In the genomic region with DNA sequence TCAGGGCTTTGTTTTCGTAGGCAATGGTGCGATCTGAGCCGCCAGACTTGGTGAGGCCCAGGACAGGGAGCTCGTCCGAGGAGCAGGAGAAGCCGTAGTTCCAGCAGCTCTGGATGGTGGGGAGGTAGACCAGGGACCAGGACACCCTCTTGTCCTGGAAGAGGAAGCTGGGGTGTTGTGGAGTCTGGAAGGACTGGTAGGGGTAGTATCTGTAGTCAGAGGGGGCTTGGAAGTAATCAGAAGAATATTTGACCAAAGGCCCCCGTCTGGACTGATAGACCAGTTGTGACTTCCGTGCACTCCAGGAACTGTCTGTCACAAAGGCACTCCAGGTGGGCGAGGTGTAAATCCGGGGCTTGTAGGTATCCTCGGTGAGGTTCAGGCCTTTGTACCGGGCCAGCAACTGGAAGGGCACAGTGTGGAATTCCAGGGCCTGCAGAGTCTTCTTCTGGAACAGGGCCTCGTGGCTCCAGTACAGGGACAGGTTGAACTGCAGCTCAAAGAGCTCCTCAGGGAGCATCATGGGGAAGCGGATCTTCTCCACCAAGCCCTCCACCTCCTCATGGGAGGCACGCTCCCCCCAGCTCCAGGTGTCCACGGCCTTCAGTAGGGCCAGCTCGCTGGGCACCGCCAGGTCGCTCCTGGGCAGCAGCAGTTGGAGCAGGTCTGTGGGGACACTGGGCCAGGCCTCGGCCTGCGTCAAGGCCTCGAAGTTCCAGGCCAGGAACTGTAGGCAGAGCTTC, we compare ENCODE assay signal across 14 cellular contexts. TPM values are rescaled to one million over a fixed set of nuclear protein-coding genes. Genes with fewer than 3 reads are reported as not detected.
A peak's percentile ranks its signal among the peaks of the same experiment; 100 is the strongest.
DNase-seq lines count a peak whose midpoint lies in the region; ATAC-seq, FAIRE-seq and TF ChIP-seq lines count a peak whose summit lies in the region.
"Had no signal": no experiment of that assay in that cellular context is flagged by ENCODE, and none has a peak within 500 bp of the region (broad histone marks: within the 10 kb centered on the region; RNA-seq: fewer than 3 reads in every experiment).

No MANE protein-coding gene starts in this region.

- H2AFZ ChIP-seq in K562 (ENCODE audit: low read depth, low read length): peak overlapping the region; percentile 72

- H3K27me3 Mint-ChIP-seq in neural crest cell (ENCODE audit: low read depth): no peaks in the 10 kb centered on the region
- no peaks in the 10 kb centered on the region for H3K27me3 Mint-ChIP-seq in CD4-positive, alpha-beta memory T cell
- H3K27me3 Mint-ChIP-seq in CD8-positive, alpha-beta memory T cell: no peaks in the 10 kb centered on the region

- in situ Hi-C loops in K562 (cut with MboI): no loop called here

- H3K4me1 ChIP-seq in K562 (replicated peaks in 1 of 2; ENCODE audit: control insufficient read depth in 2 of 2, insufficient read depth in 2 of 2, low read length in 2 of 2): peaks cover 0 to 57% of the 10 kb centered on the region in 2 experiments; a peak in 2 of 5 replicates
- peaks cover 5% of the 10 kb centered on the region for H3K4me1 ChIP-seq in CD4-positive, alpha-beta memory T cell (ENCODE audit: insufficient read depth, low read length)
- peaks cover 9% of the 10 kb centered on the region for H3K4me1 ChIP-seq in CD8-positive, alpha-beta memory T cell (ENCODE audit: insufficient read depth, low read length)

- ATAC-seq in left cardiac atrium: no peak
- no peak for ATAC-seq in K562

- H3K9me3 Mint-ChIP-seq in neural crest cell: no peaks in the 10 kb centered on the region
- no peaks in the 10 kb centered on the region for H3K9me3 Mint-ChIP-seq in CD4-positive, alpha-beta memory T cell
- H3K9me3 Mint-ChIP-seq in CD8-positive, alpha-beta memory T cell: no peaks in the 10 kb centered on the region

- POLR2A ChIA-PET in K562 (lab: Yijun Ruan, JAX): interaction anchor here (0.5 to 1.5 kb wide), 7 partner anchors 10 to 204 kb away, joined by 3 to 6 read pairs (median 3); no protein-coding TSS in a partner anchor
- POLR2A ChIA-PET in CD4-positive, alpha-beta memory T cell (lab: Charles Lee; ENCODE audit: partially characterized antibody): interaction anchor here (0.8 to 1.0 kb wide), 2 partner anchors 81 to 83 kb away, joined by 3 read pairs; no protein-coding TSS in a partner anchor
- POLR2A ChIA-PET in CD8-positive, alpha-beta memory T cell (lab: Charles Lee): no interaction called here

- H3K4me3 Mint-ChIP-seq in neural crest cell: no peak overlapping the region
- no peak overlapping the region for H3K4me3 Mint-ChIP-seq in CD4-positive, alpha-beta memory T cell
- no peak overlapping the region for H3K4me3 Mint-ChIP-seq in CD8-positive, alpha-beta memory T cell

- H3K9me1 ChIP-seq in K562 (ENCODE audit: control insufficient read depth, insufficient read depth, low read length): no peaks in the 10 kb centered on the region

- H3K36me3 ChIP-seq in K562 (ENCODE audit: control insufficient read depth, insufficient read depth, low read length): no peaks in the 10 kb centered on the region
- H3K36me3 ChIP-seq in CD4-positive, alpha-beta memory T cell (ENCODE audit: insufficient read depth, low read length): no peaks in the 10 kb centered on the region
- no peaks in the 10 kb centered on the region for H3K36me3 ChIP-seq in CD8-positive, alpha-beta memory T cell (ENCODE audit: insufficient read depth, low read length)
- H3K36me3 ChIP-seq: gastrocnemius medialis had no signal

- TF ChIP-seq RAD21 in K562 (CRISPR knock-in tag; conservative IDR thresholded peaks at IDR 0.05 in 1 of 2, IDR thresholded peaks at IDR 0.05 in 1 of 2): no peak

- no peaks in the 10 kb centered on the region for H3K9me3 ChIP-seq in K562 (replicated peaks; ENCODE audit: control insufficient read depth, insufficient read depth, low read depth, low read length)
- H3K9me3 ChIP-seq in CD4-positive, alpha-beta memory T cell (ENCODE audit: control insufficient read depth in 1 of 2, low read length in 2 of 2): no peaks in the 10 kb centered on the region
- no peaks in the 10 kb centered on the region for H3K9me3 ChIP-seq in CD8-positive, alpha-beta memory T cell (ENCODE audit: low read length)
- H3K9me3 ChIP-seq: gastrocnemius medialis, MG63, sigmoid colon had no signal

- H3K27ac ChIP-seq in K562 (ENCODE audit: extremely low read depth, low read depth, low read length): no peak overlapping the region
- no peak overlapping the region for H3K27ac ChIP-seq in CD4-positive, alpha-beta memory T cell (ENCODE audit: low read depth, low read length)
- H3K27ac ChIP-seq in CD8-positive, alpha-beta memory T cell (ENCODE audit: low read depth, low read length): no peak overlapping the region
- H3K27ac ChIP-seq: SK-N-MC had no signal

- FAIRE-seq in K562 (lab: Jason Lieb, UNC): peak; percentile 23
- FAIRE-seq: keratinocyte had no signal

- H3K4me1 Mint-ChIP-seq in neural crest cell: peaks cover 15% of the 10 kb centered on the region
- H3K4me1 Mint-ChIP-seq in CD4-positive, alpha-beta memory T cell: peaks cover 5 to 20% (median 10%) of the 10 kb centered on the region in 4 donors
- H3K4me1 Mint-ChIP-seq in CD8-positive, alpha-beta memory T cell: peaks cover 5 to 6% (median 6%) of the 10 kb centered on the region in 3 donors

- no peaks in the 10 kb centered on the region for H3K79me2 ChIP-seq in K562 (ENCODE audit: control insufficient read depth, insufficient read depth, low read length)

- TF ChIP-seq CTCF in K562 (IDR thresholded peaks at IDR 0.05 in 2 of 3, conservative IDR thresholded peaks at IDR 0.05 in 1 of 3; ENCODE audit: insufficient read depth in 2 of 3, low read depth in 1 of 3, low read length in 3 of 3) (no peak), neural crest cell (conservative IDR thresholded peaks at IDR 0.05) (no peak)

- H3K4me3 ChIP-seq in K562: no peak overlapping the region
- no peak overlapping the region for H3K4me3 ChIP-seq in CD4-positive, alpha-beta memory T cell (ENCODE audit: low read length in 2 of 2)
- H3K4me3 ChIP-seq in CD8-positive, alpha-beta memory T cell (ENCODE audit: low read length): no peak overlapping the region
- H3K4me3 ChIP-seq: gastrocnemius medialis, MG63, sigmoid colon, SK-N-MC had no signal

- intact Hi-C loops in left cardiac atrium (cut with DNase I): loop anchor here (1.0 to 2.0 kb wide), 2 partner anchors 103 to 106 kb away; no protein-coding TSS in a partner anchor
- intact Hi-C loops in cardiac septum (cut with DNase I): loop anchor here (1.0 to 5.0 kb wide), 2 partner anchors 40 to 107 kb away; no protein-coding TSS in a partner anchor
- intact Hi-C loops in K562 (cut with micrococcal nuclease): loop anchor here (1.0 to 2.0 kb wide), 2 partner anchors 107 to 475 kb away; no protein-coding TSS in a partner anchor
- intact Hi-C loops in CD4-positive, alpha-beta memory T cell (cut with micrococcal nuclease): loop anchor here (1.0 to 5.0 kb wide), 2 partner anchors 475 to 525 kb away; no protein-coding TSS in a partner anchor

- no TSS peak for BruUV-seq in K562 (replicated peaks; lab: Mats Ljungman, UMichigan)

- no peak overlapping the region for H3K4me2 ChIP-seq in K562 (ENCODE audit: insufficient read depth, low read length)

- peak; percentile 18 for DNase-seq in left cardiac atrium
- DNase-seq in cardiac septum (ENCODE audit: low spot score): no peak
- DNase-seq in K562 (ENCODE audit: extremely low read depth in 1 of 4, low spot score in 3 of 4): no peak
- no peak for DNase-seq in neural crest cell (ENCODE audit: low read depth, low spot score)
- DNase-seq in CD4-positive, alpha-beta memory T cell: no peak
- DNase-seq in stimulated activated CD4-positive, alpha-beta T cell treated with anti-CD3 and anti-CD28 coated beads, Interleukin-12 subunit alpha, Interleukin-12 subunit beta, amount 100 ng/mL, for 4 hours: no peak
- no peak for DNase-seq in CD8-positive, alpha-beta memory T cell
- no peak for DNase-seq in GM19240 (ENCODE audit: insufficient read length, low spot score)
- DNase-seq: DMS79 had no signal

- no peaks in the 10 kb centered on the region for H4K20me1 ChIP-seq in K562 (replicated peaks; ENCODE audit: control insufficient read depth, insufficient read depth, low read length)

- H3K9ac ChIP-seq in K562 (ENCODE audit: insufficient read depth in 1 of 2, low read depth in 2 of 2, low read length in 2 of 2): peak overlapping the region in 1 of 2 experiments; percentile 26; a peak in 2 of 4 replicates

- H3K27me3 ChIP-seq in K562 (ENCODE audit: control insufficient read depth in 2 of 2, insufficient read depth in 2 of 2, low read length in 2 of 2): peaks cover 20 to 41% of the 10 kb centered on the region in 2 experiments
- H3K27me3 ChIP-seq in CD4-positive, alpha-beta memory T cell (ENCODE audit: insufficient read depth, low read length): no peaks in the 10 kb centered on the region
- no peaks in the 10 kb centered on the region for H3K27me3 ChIP-seq in CD8-positive, alpha-beta memory T cell (ENCODE audit: insufficient read depth, low read length, poor library complexity, severe bottlenecking)
- H3K27me3 ChIP-seq: gastrocnemius medialis, MG63, sigmoid colon had no signal

- peak overlapping the region; percentile 95 for H3K27ac Mint-ChIP-seq in neural crest cell (ENCODE audit: unreplicated experiment)
- peak overlapping the region in 1 of 7 donors; percentile 57 for H3K27ac Mint-ChIP-seq in CD4-positive, alpha-beta memory T cell
- no peak overlapping the region for H3K27ac Mint-ChIP-seq in CD8-positive, alpha-beta memory T cell

- no peak for TF ChIP-seq EP300 in K562 (IDR thresholded peaks at IDR 0.05; ENCODE audit: low read length)

- TF ChIP-seq POLR2A in K562 (conservative IDR thresholded peaks at IDR 0.05): no peak

- no peaks in the 10 kb centered on the region for H3K36me3 Mint-ChIP-seq in neural crest cell (ENCODE audit: low read depth)
- peaks cover 0 to 11% of the 10 kb centered on the region in 2 donors for H3K36me3 Mint-ChIP-seq in CD4-positive, alpha-beta memory T cell
- no peaks in the 10 kb centered on the region for H3K36me3 Mint-ChIP-seq in CD8-positive, alpha-beta memory T cell

- WGBS in K562 (ENCODE audit: insufficient coverage, low coverage, missing lambda C conversion rate): 47% methylated on average over 22 of the region's 22 CpGs

- CTCF ChIA-PET in K562 (lab: Yijun Ruan, JAX; ENCODE audit: low intra/inter-chr PET ratio): interaction anchor here (1.2 to 1.8 kb wide), 2 partner anchors 106 to 475 kb away, joined by 3 to 16 read pairs; no protein-coding TSS in a partner anchor
- CTCF ChIA-PET in CD4-positive, alpha-beta memory T cell (lab: Charles Lee; ENCODE audit: partially characterized antibody): interaction anchor here (1.2 to 4.6 kb wide), 8 partner anchors 9 to 475 kb away, joined by 4 to 60 read pairs (median 7); a partner anchor contains a TSS
- CTCF ChIA-PET in CD8-positive, alpha-beta memory T cell (lab: Charles Lee): interaction anchor here (0.6 to 4.2 kb wide), 16 partner anchors 8 to 527 kb away, joined by 3 to 21 read pairs (median 3); a partner anchor contains a TSS

RNA-seq across cellular contexts. Expression of a gene that starts 7.8 kb away (rescaled TPM):
- total RNA-seq in left cardiac atrium: 100 to 1,000 TPM; 390 to 448 TPM
- 312 TPM for total RNA-seq in cardiac septum
- total RNA-seq in K562 (2011; cell fraction: chromatin; rRNA removed; ENCODE audit: low replicate concordance): 1.6 and 6.3 TPM in 2 replicates
- total RNA-seq in K562 (2011; cell fraction: nucleolus; rRNA removed): 7.7 and 7.8 TPM in 2 replicates
- total RNA-seq in K562 (2011; cell fraction: nucleoplasm; rRNA removed): 4.3 and 5.4 TPM in 2 replicates
- 4.8 and 5.9 TPM in 2 replicates for total RNA-seq in K562 (2014; rRNA removed)
- total RNA-seq in K562 (2014; rRNA removed; fragmentation: Illumina TruSeq; extraction: Trizol): 0.73 and 1.4 TPM in 2 replicates
- 4.4 and 4.7 TPM in 2 replicates for total RNA-seq in K562 (2015; rRNA removed; fragmentation: Illumina TruSeq; extraction: Trizol)
- total RNA-seq in K562 (2021): 5.3 and 8.7 TPM in 2 replicates
- polyA plus RNA-seq in K562 (2011; rRNA removed): 0.68 and 2.4 TPM in 2 replicates
- polyA plus RNA-seq in K562 (2011; cell fraction: cytosol; rRNA removed): 1.2 and 2.3 TPM in 2 replicates
- polyA plus RNA-seq in K562 (2011; cell fraction: nucleus; rRNA removed): 3.9 and 8.1 TPM in 2 replicates
- 8.6 and 29.2 TPM in 2 replicates for polyA plus RNA-seq in K562 (2012)
- polyA plus RNA-seq in K562 (2014; fragmentation: Illumina TruSeq; extraction: Trizol): 3.8 and 4.2 TPM in 2 replicates
- under 1 TPM; 0.39 to 0.59 TPM for polyA plus RNA-seq in K562 (2014; fragmentation: Nextera tagmentation; extraction: Ambion mirVana)
- polyA plus RNA-seq in K562 (2014; rRNA removed): 3.2 and 3.3 TPM in 2 replicates
- 1.1 and 1.3 TPM in 2 replicates for polyA minus RNA-seq in K562 (2011; rRNA and poly(A)+ RNA removed)
- polyA minus RNA-seq in K562 (2011; cell fraction: cytosol; rRNA and poly(A)+ RNA removed): 4.7 and 6.4 TPM in 2 replicates
- polyA minus RNA-seq in K562 (2011; cell fraction: nucleus; rRNA and poly(A)+ RNA removed): 1.4 and 2.8 TPM in 2 replicates
- 21.7 and 24.3 TPM in 2 replicates for total RNA-seq in neural crest cell
- 10 to 100 TPM; 44.8 to 45.5 TPM for total RNA-seq in CD4-positive, alpha-beta memory T cell
- 10 to 100 TPM; 56.4 to 70.7 TPM for polyA plus RNA-seq in CD4-positive, alpha-beta memory T cell
- total RNA-seq in CD8-positive, alpha-beta memory T cell: 1 to 10 TPM; 8.6 to 9.1 TPM
- polyA plus RNA-seq in CD8-positive, alpha-beta memory T cell: 23.1 TPM

RNA-seq across cellular contexts. Expression of a gene that starts 37.6 kb away (rescaled TPM):
- total RNA-seq in left cardiac atrium (10 to 100 TPM; 30.5 to 33.3 TPM), cardiac septum (25.2 TPM), K562 (2014; rRNA removed) (25.7 and 30.6 TPM in 2 replicates), K562 (2014; rRNA removed; fragmentation: Illumina TruSeq; extraction: Trizol) (12.6 and 13.9 TPM in 2 replicates), K562 (2015; rRNA removed; fragmentation: Illumina TruSeq; extraction: Trizol) (21.6 and 23.9 TPM in 2 replicates), K562 (2021) (66.4 and 68.4 TPM in 2 replicates), neural crest cell (62.1 and 63.8 TPM in 2 replicates)
- 43.0 and 99.3 TPM in 2 replicates for total RNA-seq in K562 (2011; cell fraction: chromatin; rRNA removed; ENCODE audit: low replicate concordance)
- total RNA-seq in K562 (2011; cell fraction: nucleolus; rRNA removed): 96.1 and 114 TPM in 2 replicates
- 74.2 and 76.3 TPM in 2 replicates for total RNA-seq in K562 (2011; cell fraction: nucleoplasm; rRNA removed)
- polyA plus RNA-seq in K562 (2011; rRNA removed) (22.5 and 27.2 TPM in 2 replicates), K562 (2014; fragmentation: Illumina TruSeq; extraction: Trizol) (25.8 and 29.2 TPM in 2 replicates), K562 (2014; fragmentation: Nextera tagmentation; extraction: Ambion mirVana) (1 to 10 TPM; 2.7 to 2.9 TPM), K562 (2014; rRNA removed) (24.9 and 25.2 TPM in 2 replicates)
- polyA plus RNA-seq in K562 (2011; cell fraction: cytosol; rRNA removed): 22.3 and 42.0 TPM in 2 replicates
- 19.9 and 27.7 TPM in 2 replicates for polyA plus RNA-seq in K562 (2011; cell fraction: nucleus; rRNA removed)
- 50.7 and 73.7 TPM in 2 replicates for polyA plus RNA-seq in K562 (2012)
- 26.4 and 26.9 TPM in 2 replicates for polyA minus RNA-seq in K562 (2011; rRNA and poly(A)+ RNA removed)
- polyA minus RNA-seq in K562 (2011; cell fraction: cytosol; rRNA and poly(A)+ RNA removed): 29.2 and 54.9 TPM in 2 replicates
- 12.3 and 17.8 TPM in 2 replicates for polyA minus RNA-seq in K562 (2011; cell fraction: nucleus; rRNA and poly(A)+ RNA removed)
- total RNA-seq in CD4-positive, alpha-beta memory T cell: 10 to 100 TPM; 57.9 to 59.4 TPM
- polyA plus RNA-seq in CD4-positive, alpha-beta memory T cell: 10 to 100 TPM in 1 of 2 donors, 1 to 10 TPM in 1; 7.2 to 10.5 TPM
- total RNA-seq in CD8-positive, alpha-beta memory T cell: 10 to 100 TPM; 45.5 to 47.3 TPM
- polyA plus RNA-seq in CD8-positive, alpha-beta memory T cell: 13.4 TPM

RNA-seq across cellular contexts. Expression of a gene that starts 46.7 kb away (rescaled TPM):
- total RNA-seq in left cardiac atrium (100 to 1,000 TPM; 161 to 191 TPM), cardiac septum (95.5 TPM), K562 (2014; rRNA removed) (not detected in 2 replicates), K562 (2014; rRNA removed; fragmentation: Illumina TruSeq; extraction: Trizol) (not detected in 2 replicates), K562 (2015; rRNA removed; fragmentation: Illumina TruSeq; extraction: Trizol) (not detected in 2 replicates), K562 (2021) (0.49 and 0.55 TPM in 2 replicates), neural crest cell (58.5 and 60.2 TPM in 2 replicates)
- not detected in 2 replicates for total RNA-seq in K562 (2011; cell fraction: chromatin; rRNA removed; ENCODE audit: low replicate concordance)
- total RNA-seq in K562 (2011; cell fraction: nucleolus; rRNA removed): not detected in 2 replicates
- total RNA-seq in K562 (2011; cell fraction: nucleoplasm; rRNA removed): not detected in 2 replicates
- polyA plus RNA-seq in K562 (2011; rRNA removed) (not detected in 2 replicates), K562 (2014; fragmentation: Illumina TruSeq; extraction: Trizol) (not detected in 2 replicates), K562 (2014; fragmentation: Nextera tagmentation; extraction: Ambion mirVana) (not detected), K562 (2014; rRNA removed) (not detected in 2 replicates)
- 0.01 and 0.03 TPM in 2 replicates for polyA plus RNA-seq in K562 (2011; cell fraction: cytosol; rRNA removed)
- not detected in 2 replicates for polyA plus RNA-seq in K562 (2011; cell fraction: nucleus; rRNA removed)
- 0.06 TPM in 1 of 2 replicates, not detected in the other for polyA plus RNA-seq in K562 (2012)
- polyA minus RNA-seq in K562 (2011; rRNA and poly(A)+ RNA removed): not detected in 2 replicates
- polyA minus RNA-seq in K562 (2011; cell fraction: cytosol; rRNA and poly(A)+ RNA removed): not detected in 2 replicates
- not detected in 2 replicates for polyA minus RNA-seq in K562 (2011; cell fraction: nucleus; rRNA and poly(A)+ RNA removed)
- total RNA-seq in CD4-positive, alpha-beta memory T cell: 1 to 10 TPM; 5.9 to 6.0 TPM
- polyA plus RNA-seq in CD4-positive, alpha-beta memory T cell: under 1 TPM in 1 of 2 donors, not detected in 1; 0.22 TPM
- 1 to 10 TPM; 1.3 to 1.6 TPM for total RNA-seq in CD8-positive, alpha-beta memory T cell
- 0.08 TPM for polyA plus RNA-seq in CD8-positive, alpha-beta memory T cell

RNA-seq across cellular contexts. Expression of a gene that starts 52.0 kb away (rescaled TPM):
- total RNA-seq in left cardiac atrium: 100 to 1,000 TPM; 377 to 765 TPM
- 92.9 TPM for total RNA-seq in cardiac septum
- not detected in 2 replicates for total RNA-seq in K562 (2011; cell fraction: chromatin; rRNA removed; ENCODE audit: low replicate concordance)
- not detected in 2 replicates for total RNA-seq in K562 (2011; cell fraction: nucleolus; rRNA removed)
- total RNA-seq in K562 (2011; cell fraction: nucleoplasm; rRNA removed): not detected in 2 replicates
- not detected in 2 replicates for total RNA-seq in K562 (2014; rRNA removed)
- total RNA-seq in K562 (2014; rRNA removed; fragmentation: Illumina TruSeq; extraction: Trizol): not detected in 2 replicates
- not detected in 2 replicates for total RNA-seq in K562 (2015; rRNA removed; fragmentation: Illumina TruSeq; extraction: Trizol)
- total RNA-seq in K562 (2021): 0.09 and 0.22 TPM in 2 replicates
- not detected in 2 replicates for polyA plus RNA-seq in K562 (2011; rRNA removed)
- not detected in 2 replicates for polyA plus RNA-seq in K562 (2011; cell fraction: cytosol; rRNA removed)
- polyA plus RNA-seq in K562 (2011; cell fraction: nucleus; rRNA removed): not detected in 2 replicates
- not detected in 2 replicates for polyA plus RNA-seq in K562 (2012)
- polyA plus RNA-seq in K562 (2014; fragmentation: Illumina TruSeq; extraction: Trizol): not detected in 2 replicates
- not detected for polyA plus RNA-seq in K562 (2014; fragmentation: Nextera tagmentation; extraction: Ambion mirVana)
- polyA plus RNA-seq in K562 (2014; rRNA removed): not detected in 2 replicates
- not detected in 2 replicates for polyA minus RNA-seq in K562 (2011; rRNA and poly(A)+ RNA removed)
- polyA minus RNA-seq in K562 (2011; cell fraction: cytosol; rRNA and poly(A)+ RNA removed): not detected in 2 replicates
- not detected in 2 replicates for polyA minus RNA-seq in K562 (2011; cell fraction: nucleus; rRNA and poly(A)+ RNA removed)
- total RNA-seq in neural crest cell: 0.89 and 1.0 TPM in 2 replicates
- not detected for total RNA-seq in CD4-positive, alpha-beta memory T cell
- polyA plus RNA-seq in CD4-positive, alpha-beta memory T cell: not detected
- under 1 TPM in 1 of 2 experiments, not detected in 1; 0.22 TPM for total RNA-seq in CD8-positive, alpha-beta memory T cell
- polyA plus RNA-seq in CD8-positive, alpha-beta memory T cell: not detected
